ENCODE assay signal across 2 cellular contexts in genomic region chr2:70141754-70142589, GRCh38.
A peak's percentile ranks its signal among the peaks of the same experiment; 100 is the strongest.
TF ChIP-seq lines count a peak whose summit lies in the region.

No MANE protein-coding gene starts in this region.

TF ChIP-seq in SK-N-SH, 30 proteins besides CTCF, POLR2A, EP300 and RAD21 (continues in another document):
- TF ChIP-seq EZH2phosphoT487 (IDR thresholded peaks at IDR 0.05; ENCODE audit: borderline replicate concordance, low read depth), result no peak
- TF ChIP-seq GATA2 (CRISPR knock-in tag; IDR thresholded peaks at IDR 0.05), result no peak
- TF ChIP-seq ELF1 (IDR thresholded peaks at IDR 0.05), result no peak
- no peak for TF ChIP-seq TEAD4 (IDR thresholded peaks at IDR 0.05; ENCODE audit: borderline replicate concordance, insufficient read depth)
- TF ChIP-seq FOXM1 (IDR thresholded peaks at IDR 0.05; ENCODE audit: low read depth), result no peak
- TF ChIP-seq FOSL2 (IDR thresholded peaks at IDR 0.05; ENCODE audit: borderline replicate concordance, low read depth), result no peak
- TF ChIP-seq, protein P1, sequence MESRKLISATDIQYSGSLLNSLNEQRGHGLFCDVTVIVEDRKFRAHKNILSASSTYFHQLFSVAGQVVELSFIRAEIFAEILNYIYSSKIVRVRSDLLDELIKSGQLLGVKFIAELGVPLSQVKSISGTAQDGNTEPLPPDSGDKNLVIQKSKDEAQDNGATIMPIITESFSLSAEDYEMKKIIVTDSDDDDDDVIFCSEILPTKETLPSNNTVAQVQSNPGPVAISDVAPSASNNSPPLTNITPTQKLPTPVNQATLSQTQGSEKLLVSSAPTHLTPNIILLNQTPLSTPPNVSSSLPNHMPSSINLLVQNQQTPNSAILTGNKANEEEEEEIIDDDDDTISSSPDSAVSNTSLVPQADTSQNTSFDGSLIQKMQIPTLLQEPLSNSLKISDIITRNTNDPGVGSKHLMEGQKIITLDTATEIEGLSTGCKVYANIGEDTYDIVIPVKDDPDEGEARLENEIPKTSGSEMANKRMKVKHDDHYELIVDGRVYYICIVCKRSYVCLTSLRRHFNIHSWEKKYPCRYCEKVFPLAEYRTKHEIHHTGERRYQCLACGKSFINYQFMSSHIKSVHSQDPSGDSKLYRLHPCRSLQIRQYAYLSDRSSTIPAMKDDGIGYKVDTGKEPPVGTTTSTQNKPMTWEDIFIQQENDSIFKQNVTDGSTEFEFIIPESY (IDR thresholded peaks at IDR 0.05; ENCODE audit: borderline replicate concordance, low read depth), result no peak
- no peak for TF ChIP-seq YY1 (IDR thresholded peaks at IDR 0.05; ENCODE audit: low read depth)
- TF ChIP-seq USF2 (IDR thresholded peaks at IDR 0.05; ENCODE audit: borderline replicate concordance, low read depth, low read length), result no peak
- peak; percentile 60 for TF ChIP-seq POLR2AphosphoS5 (IDR thresholded peaks at IDR 0.05; ENCODE audit: low read depth, low read length)
- no peak for TF ChIP-seq SMC3 (IDR thresholded peaks at IDR 0.05; ENCODE audit: low read depth, low read length)
- no peak for TF ChIP-seq SIN3A (IDR thresholded peaks at IDR 0.05; ENCODE audit: borderline replicate concordance, low read depth, low read length)
- 0 out of 2 replicates have a peak, but pooled peaks have one; percentile 1 for TF ChIP-seq NRF1 (IDR thresholded peaks at IDR 0.05; ENCODE audit: low read depth, low read length)
- no peak for TF ChIP-seq PBX3 (IDR thresholded peaks at IDR 0.05)
- TF ChIP-seq MAX (IDR thresholded peaks at IDR 0.05; ENCODE audit: low read depth), result no peak; the same call in 1 of the 2 replicates
- no peak for TF ChIP-seq GABPA (IDR thresholded peaks at IDR 0.05; ENCODE audit: low read depth)
- no peak for TF ChIP-seq JUND (IDR thresholded peaks at IDR 0.05)
- no peak for TF ChIP-seq TCF12 (IDR thresholded peaks at IDR 0.05)
- TF ChIP-seq CHD2 (IDR thresholded peaks at IDR 0.05; ENCODE audit: low read length, partially characterized antibody), result no peak
- TF ChIP-seq, protein P2, sequence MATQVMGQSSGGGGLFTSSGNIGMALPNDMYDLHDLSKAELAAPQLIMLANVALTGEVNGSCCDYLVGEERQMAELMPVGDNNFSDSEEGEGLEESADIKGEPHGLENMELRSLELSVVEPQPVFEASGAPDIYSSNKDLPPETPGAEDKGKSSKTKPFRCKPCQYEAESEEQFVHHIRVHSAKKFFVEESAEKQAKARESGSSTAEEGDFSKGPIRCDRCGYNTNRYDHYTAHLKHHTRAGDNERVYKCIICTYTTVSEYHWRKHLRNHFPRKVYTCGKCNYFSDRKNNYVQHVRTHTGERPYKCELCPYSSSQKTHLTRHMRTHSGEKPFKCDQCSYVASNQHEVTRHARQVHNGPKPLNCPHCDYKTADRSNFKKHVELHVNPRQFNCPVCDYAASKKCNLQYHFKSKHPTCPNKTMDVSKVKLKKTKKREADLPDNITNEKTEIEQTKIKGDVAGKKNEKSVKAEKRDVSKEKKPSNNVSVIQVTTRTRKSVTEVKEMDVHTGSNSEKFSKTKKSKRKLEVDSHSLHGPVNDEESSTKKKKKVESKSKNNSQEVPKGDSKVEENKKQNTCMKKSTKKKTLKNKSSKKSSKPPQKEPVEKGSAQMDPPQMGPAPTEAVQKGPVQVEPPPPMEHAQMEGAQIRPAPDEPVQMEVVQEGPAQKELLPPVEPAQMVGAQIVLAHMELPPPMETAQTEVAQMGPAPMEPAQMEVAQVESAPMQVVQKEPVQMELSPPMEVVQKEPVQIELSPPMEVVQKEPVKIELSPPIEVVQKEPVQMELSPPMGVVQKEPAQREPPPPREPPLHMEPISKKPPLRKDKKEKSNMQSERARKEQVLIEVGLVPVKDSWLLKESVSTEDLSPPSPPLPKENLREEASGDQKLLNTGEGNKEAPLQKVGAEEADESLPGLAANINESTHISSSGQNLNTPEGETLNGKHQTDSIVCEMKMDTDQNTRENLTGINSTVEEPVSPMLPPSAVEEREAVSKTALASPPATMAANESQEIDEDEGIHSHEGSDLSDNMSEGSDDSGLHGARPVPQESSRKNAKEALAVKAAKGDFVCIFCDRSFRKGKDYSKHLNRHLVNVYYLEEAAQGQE (IDR thresholded peaks at IDR 0.05; ENCODE audit: low read depth, low read length), result 0 out of 2 replicates have a peak, but pooled peaks have one; percentile 3
- TF ChIP-seq FOXJ3 (CRISPR knock-in tag; IDR thresholded peaks at IDR 0.05), result no peak
- peak; percentile 9; the same call in 1 of the 2 replicates for TF ChIP-seq TAF1 (IDR thresholded peaks at IDR 0.05; ENCODE audit: borderline replicate concordance, low read depth, low read length)
- TF ChIP-seq RXRA (IDR thresholded peaks at IDR 0.05; ENCODE audit: borderline replicate concordance, low read depth), result no peak; the same call in 1 of the 2 replicates
- no peak for TF ChIP-seq NFIC (IDR thresholded peaks at IDR 0.05; ENCODE audit: borderline replicate concordance)

TF ChIP-seq in HepG2, 621 proteins besides CTCF, POLR2A, EP300 and RAD21 (continues in another document):
- TF ChIP-seq ZFYVE20 (CRISPR knock-in tag; IDR thresholded peaks at IDR 0.05; ENCODE audit: borderline replicate concordance, low read depth), result peak; percentile 65; the same call in 1 of the 2 replicates
- no peak for TF ChIP-seq ZNF556 (CRISPR knock-in tag; IDR thresholded peaks at IDR 0.05; ENCODE audit: borderline replicate concordance)
- TF ChIP-seq ELK4 (CRISPR knock-in tag; IDR thresholded peaks at IDR 0.05; ENCODE audit: borderline replicate concordance), result no peak; the same call in 1 of the 2 replicates
- TF ChIP-seq ZNF746 (CRISPR knock-in tag; IDR thresholded peaks at IDR 0.05), result peak; percentile 34; the same call in 1 of the 2 replicates
- no peak for TF ChIP-seq HIVEP1 (CRISPR knock-in tag; IDR thresholded peaks at IDR 0.05)
- TF ChIP-seq, protein P3, sequence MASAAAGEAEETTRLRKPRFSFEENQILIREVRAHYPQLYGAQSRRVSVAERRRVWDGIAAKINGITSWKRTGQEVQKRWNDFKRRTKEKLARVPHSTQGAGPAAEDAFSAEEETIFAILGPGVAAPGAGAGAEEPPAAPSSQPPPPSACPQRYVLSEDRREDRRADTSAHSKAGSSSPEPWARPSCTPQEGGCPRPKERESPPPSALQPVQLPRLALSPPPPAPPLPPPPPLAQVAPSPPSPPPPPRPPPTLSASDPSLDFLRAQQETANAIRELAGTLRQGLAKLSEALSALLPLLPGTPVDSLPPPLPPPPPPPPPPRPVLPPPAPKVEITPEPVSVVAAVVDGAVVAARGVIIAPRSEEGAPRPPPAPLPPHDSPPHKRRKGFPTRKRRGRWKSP (CRISPR knock-in tag; IDR thresholded peaks at IDR 0.05), result no peak; the same call in 1 of the 2 replicates
- TF ChIP-seq PCBP1 (IDR thresholded peaks at IDR 0.05; ENCODE audit: borderline replicate concordance, low read depth, low read length), result peak; percentile 96
- no peak for TF ChIP-seq ZNF383 (CRISPR knock-in tag; IDR thresholded peaks at IDR 0.05; ENCODE audit: borderline replicate concordance)
- 0 out of 2 replicates have a peak, but pooled peaks have one; percentile 32 for TF ChIP-seq MTERF4 (CRISPR knock-in tag; IDR thresholded peaks at IDR 0.05)
- peak; percentile 85; the same call in 1 of the 2 replicates for TF ChIP-seq DNMT3B (CRISPR knock-in tag; conservative IDR thresholded peaks at IDR 0.05)
- 0 out of 2 replicates have a peak, but pooled peaks have one; percentile 0 for TF ChIP-seq ZNF503 (CRISPR knock-in tag; IDR thresholded peaks at IDR 0.05)
- TF ChIP-seq ZNF224 (CRISPR knock-in tag; IDR thresholded peaks at IDR 0.05), result no peak
- TF ChIP-seq HNRNPLL (IDR thresholded peaks at IDR 0.05; ENCODE audit: low read depth, low read length, poor library complexity, severe bottlenecking), result no peak
- peak; percentile 84; the same call in 1 of the 2 replicates for TF ChIP-seq ZC3H13 (CRISPR knock-in tag; IDR thresholded peaks at IDR 0.05)
- TF ChIP-seq AGO1 (IDR thresholded peaks at IDR 0.05; ENCODE audit: low read depth, low read length, poor library complexity, severe bottlenecking), result no peak
- no peak for TF ChIP-seq JUND (CRISPR knock-in tag; IDR thresholded peaks at IDR 0.05)
- no peak; the same call in 1 of the 2 replicates for TF ChIP-seq ZNF331 (CRISPR knock-in tag; IDR thresholded peaks at IDR 0.05)
- no peak; the same call in 1 of the 2 replicates for TF ChIP-seq ZNF788 (CRISPR knock-in tag; IDR thresholded peaks at IDR 0.05; ENCODE audit: borderline replicate concordance)
- TF ChIP-seq ZNF10 (CRISPR knock-in tag; IDR thresholded peaks at IDR 0.05; ENCODE audit: borderline replicate concordance, low read depth), result no peak
- no peak for TF ChIP-seq AHR (CRISPR knock-in tag; IDR thresholded peaks at IDR 0.05)
- TF ChIP-seq MTF1 (CRISPR knock-in tag; IDR thresholded peaks at IDR 0.05), result peak; percentile 64; the same call in 1 of the 2 replicates
- no peak; the same call in 1 of the 2 replicates for TF ChIP-seq MXD4 (CRISPR knock-in tag; IDR thresholded peaks at IDR 0.05)
- TF ChIP-seq JARID2 (CRISPR knock-in tag; IDR thresholded peaks at IDR 0.05; ENCODE audit: insufficient replicate concordance), result no peak
- no peak for TF ChIP-seq CBX2 (IDR thresholded peaks at IDR 0.05; ENCODE audit: low read depth, low read length)
- 0 out of 2 replicates have a peak, but pooled peaks have one; percentile 58 for TF ChIP-seq CBX2 (CRISPR knock-in tag; IDR thresholded peaks at IDR 0.05; ENCODE audit: low read depth)
- TF ChIP-seq THAP7 (CRISPR knock-in tag; IDR thresholded peaks at IDR 0.05), result no peak
- no peak for TF ChIP-seq ZNF891 (CRISPR knock-in tag; IDR thresholded peaks at IDR 0.05)
- no peak for TF ChIP-seq ZKSCAN8 (CRISPR knock-in tag; IDR thresholded peaks at IDR 0.05; ENCODE audit: borderline replicate concordance)
- peak; percentile 69 for TF ChIP-seq TBX2 (CRISPR knock-in tag; IDR thresholded peaks at IDR 0.05; ENCODE audit: borderline replicate concordance)
- no peak for TF ChIP-seq ZNF652 (CRISPR knock-in tag; IDR thresholded peaks at IDR 0.05; ENCODE audit: borderline replicate concordance, low read depth)
- TF ChIP-seq ZFP37 (CRISPR knock-in tag; IDR thresholded peaks at IDR 0.05; ENCODE audit: borderline replicate concordance), result no peak
- no peak for TF ChIP-seq ZFP1 (CRISPR knock-in tag; IDR thresholded peaks at IDR 0.05)
- TF ChIP-seq, protein P4, sequence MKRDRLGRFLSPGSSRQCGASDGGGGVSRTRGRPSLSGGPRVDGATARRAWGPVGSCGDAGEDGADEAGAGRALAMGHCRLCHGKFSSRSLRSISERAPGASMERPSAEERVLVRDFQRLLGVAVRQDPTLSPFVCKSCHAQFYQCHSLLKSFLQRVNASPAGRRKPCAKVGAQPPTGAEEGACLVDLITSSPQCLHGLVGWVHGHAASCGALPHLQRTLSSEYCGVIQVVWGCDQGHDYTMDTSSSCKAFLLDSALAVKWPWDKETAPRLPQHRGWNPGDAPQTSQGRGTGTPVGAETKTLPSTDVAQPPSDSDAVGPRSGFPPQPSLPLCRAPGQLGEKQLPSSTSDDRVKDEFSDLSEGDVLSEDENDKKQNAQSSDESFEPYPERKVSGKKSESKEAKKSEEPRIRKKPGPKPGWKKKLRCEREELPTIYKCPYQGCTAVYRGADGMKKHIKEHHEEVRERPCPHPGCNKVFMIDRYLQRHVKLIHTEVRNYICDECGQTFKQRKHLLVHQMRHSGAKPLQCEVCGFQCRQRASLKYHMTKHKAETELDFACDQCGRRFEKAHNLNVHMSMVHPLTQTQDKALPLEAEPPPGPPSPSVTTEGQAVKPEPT (CRISPR knock-in tag; IDR thresholded peaks at IDR 0.05; ENCODE audit: low read depth), result 0 out of 2 replicates have a peak, but pooled peaks have one; percentile 9
- TF ChIP-seq CHD2 (IDR thresholded peaks at IDR 0.05; ENCODE audit: low read depth, low read length), result no peak
- TF ChIP-seq, protein P5, sequence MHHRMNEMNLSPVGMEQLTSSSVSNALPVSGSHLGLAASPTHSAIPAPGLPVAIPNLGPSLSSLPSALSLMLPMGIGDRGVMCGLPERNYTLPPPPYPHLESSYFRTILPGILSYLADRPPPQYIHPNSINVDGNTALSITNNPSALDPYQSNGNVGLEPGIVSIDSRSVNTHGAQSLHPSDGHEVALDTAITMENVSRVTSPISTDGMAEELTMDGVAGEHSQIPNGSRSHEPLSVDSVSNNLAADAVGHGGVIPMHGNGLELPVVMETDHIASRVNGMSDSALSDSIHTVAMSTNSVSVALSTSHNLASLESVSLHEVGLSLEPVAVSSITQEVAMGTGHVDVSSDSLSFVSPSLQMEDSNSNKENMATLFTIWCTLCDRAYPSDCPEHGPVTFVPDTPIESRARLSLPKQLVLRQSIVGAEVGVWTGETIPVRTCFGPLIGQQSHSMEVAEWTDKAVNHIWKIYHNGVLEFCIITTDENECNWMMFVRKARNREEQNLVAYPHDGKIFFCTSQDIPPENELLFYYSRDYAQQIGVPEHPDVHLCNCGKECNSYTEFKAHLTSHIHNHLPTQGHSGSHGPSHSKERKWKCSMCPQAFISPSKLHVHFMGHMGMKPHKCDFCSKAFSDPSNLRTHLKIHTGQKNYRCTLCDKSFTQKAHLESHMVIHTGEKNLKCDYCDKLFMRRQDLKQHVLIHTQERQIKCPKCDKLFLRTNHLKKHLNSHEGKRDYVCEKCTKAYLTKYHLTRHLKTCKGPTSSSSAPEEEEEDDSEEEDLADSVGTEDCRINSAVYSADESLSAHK (CRISPR knock-in tag; IDR thresholded peaks at IDR 0.05; ENCODE audit: borderline replicate concordance), result no peak
